Comparison of ENCODE assay signal across 9 cellular contexts in genomic region chr7:80018941-80019808, GRCh38.
DNase-seq lines count a peak whose midpoint lies in the region; ATAC-seq, FAIRE-seq and TF ChIP-seq lines count a peak whose summit lies in the region.
"Had no signal": no experiment of that assay in that cellular context is flagged by ENCODE, and none has a peak within 500 bp of the region (broad histone marks: within the 10 kb centered on the region; RNA-seq: fewer than 3 reads in every experiment).

No MANE protein-coding gene starts in this region.

- FAIRE-seq in H54 (lab: Jason Lieb, UNC) (peak; percentile 82), keratinocyte (lab: Jason Lieb, UNC) (peak; percentile 5)

- H3K9me3 ChIP-seq in keratinocyte (ENCODE audit: control insufficient read depth, low read depth, low read length) = no peaks in the 10 kb centered on the region

- H3K9me1 ChIP-seq in keratinocyte (ENCODE audit: control insufficient read depth, extremely low read depth, insufficient read depth, low read length) = no peaks in the 10 kb centered on the region

- peak; percentile 83 to 91 (median 86) for TF ChIP-seq CTCF in keratinocyte (optimal IDR thresholded peaks at IDR 0.05 in 1 of 3, IDR thresholded peaks at IDR 0.05 in 1 of 3, conservative IDR thresholded peaks at IDR 0.05 in 1 of 3; ENCODE audit: extremely low read depth in 1 of 3, insufficient read depth in 2 of 3, low read length in 3 of 3)

- H3K27me3 Mint-ChIP-seq in activated CD4-positive, alpha-beta T cell treated with anti-CD3 and anti-CD28 coated beads for 36 hours = no peaks in the 10 kb centered on the region
- H3K27me3 Mint-ChIP-seq: CD4-positive, alpha-beta memory T cell had no signal

- ATAC-seq in activated CD4-positive, alpha-beta T cell treated with anti-CD3 and anti-CD28 coated beads for 36 hours = peak; percentile 80

- H4K20me1 ChIP-seq in keratinocyte (ENCODE audit: control insufficient read depth, extremely low read depth, insufficient read depth, low read length) = no peaks in the 10 kb centered on the region

- H3K36me3 Mint-ChIP-seq in activated CD4-positive, alpha-beta T cell treated with anti-CD3 and anti-CD28 coated beads for 36 hours (ENCODE audit: low read depth) = no peaks in the 10 kb centered on the region
- H3K36me3 Mint-ChIP-seq: CD4-positive, alpha-beta memory T cell had no signal

- TF ChIP-seq POLR2A in H54 (IDR thresholded peaks at IDR 0.05; ENCODE audit: low read depth, low read length) = no peak

- no peak overlapping the region for H3K9ac ChIP-seq in keratinocyte (ENCODE audit: control insufficient read depth, extremely low read depth, insufficient read depth, low read length)

- H3K4me2 ChIP-seq in keratinocyte (ENCODE audit: control insufficient read depth, extremely low read depth, insufficient read depth, low read depth, low read length) = peak overlapping the region; percentile 54

- no peak overlapping the region for H3K4me3 Mint-ChIP-seq in activated CD4-positive, alpha-beta T cell treated with anti-CD3 and anti-CD28 coated beads for 36 hours
- H3K4me3 Mint-ChIP-seq: CD4-positive, alpha-beta memory T cell had no signal

- peaks cover 2% of the 10 kb centered on the region for H3K4me1 ChIP-seq in keratinocyte (ENCODE audit: control insufficient read depth, extremely low read depth, insufficient read depth, low read length)

- no peak overlapping the region for H3K27ac ChIP-seq in keratinocyte (ENCODE audit: control insufficient read depth, insufficient read depth, low read length)

- H3K79me2 ChIP-seq in keratinocyte (ENCODE audit: control insufficient read depth, insufficient read depth, low read length) = no peaks in the 10 kb centered on the region

- CTCF ChIA-PET in activated CD4-positive, alpha-beta T cell treated with anti-CD3 and anti-CD28 coated beads for 36 hours (lab: Charles Lee) = interaction anchor here (1.3 kb wide), 1 partner anchor 721 kb away, joined by 3 read pairs; no protein-coding TSS in a partner anchor

- dilution Hi-C loops in keratinocyte (cut with MboI; ENCODE audit: extremely low pct_ligation_motif_present, low sequenced_read_pairs) = no loop called here

- no peaks in the 10 kb centered on the region for H3K4me1 Mint-ChIP-seq in activated CD4-positive, alpha-beta T cell treated with anti-CD3 and anti-CD28 coated beads for 36 hours
- H3K4me1 Mint-ChIP-seq: CD4-positive, alpha-beta memory T cell had no signal

- no peaks in the 10 kb centered on the region for H3K9me3 Mint-ChIP-seq in activated CD4-positive, alpha-beta T cell treated with anti-CD3 and anti-CD28 coated beads for 36 hours (ENCODE audit: low read depth)

- H3K27me3 ChIP-seq in keratinocyte (ENCODE audit: control insufficient read depth, extremely low read depth, insufficient read depth, low read length) = no peaks in the 10 kb centered on the region

- intact Hi-C loops in activated CD4-positive, alpha-beta T cell treated with anti-CD3 and anti-CD28 coated beads for 36 hours (cut with DNase I, micrococcal nuclease) = loop anchor here (2.0 to 10.0 kb wide), 2 partner anchors 744 to 746 kb away; no protein-coding TSS in a partner anchor

- DNase-seq in activated CD4-positive, alpha-beta T cell treated with anti-CD3 and anti-CD28 coated beads for 36 hours = peak; percentile 64
- DNase-seq in activated CD4-positive, alpha-beta T cell treated with anti-CD3 and anti-CD28 coated beads for 1 hour = no peak
- peak; percentile 21 for DNase-seq in H54 (ENCODE audit: insufficient read length, low spot score)
- peak; percentile 66 to 69 for DNase-seq in Kasumi-1 (lab: John Stamatoyannopoulos, UW)
- DNase-seq in RPMI7951 (ENCODE audit: low read depth) = peak; percentile 14
- peak; percentile 8 for DNase-seq in brain pericyte (ENCODE audit: low read depth, low spot score)
- DNase-seq in keratinocyte (ENCODE audit: low read depth, low spot score) = no peak
- DNase-seq in stimulated activated CD8-positive, alpha-beta memory T cell treated with anti-CD3 and anti-CD28 coated beads, Interleukin-15, amount 100 ng/mL, for 24 hours (ENCODE audit: low read depth) = peak; percentile 11

- H2AFZ ChIP-seq in keratinocyte (ENCODE audit: control insufficient read depth, low read length) = no peak overlapping the region

- no peak overlapping the region for H3K27ac Mint-ChIP-seq in activated CD4-positive, alpha-beta T cell treated with anti-CD3 and anti-CD28 coated beads for 36 hours
- H3K27ac Mint-ChIP-seq: CD4-positive, alpha-beta memory T cell had no signal

- H3K4me3 ChIP-seq in keratinocyte (ENCODE audit: control insufficient read depth in 2 of 3, extremely low read depth in 1 of 3, insufficient read depth in 2 of 3, low read depth in 1 of 3, low read length in 3 of 3) = peak overlapping the region in 1 of 3 experiments; percentile 49

- POLR2A ChIA-PET in activated CD4-positive, alpha-beta T cell treated with anti-CD3 and anti-CD28 coated beads for 36 hours (lab: Charles Lee) = no interaction called here

- H3K36me3 ChIP-seq in keratinocyte (ENCODE audit: control insufficient read depth in 2 of 2, extremely low read depth in 1 of 2, insufficient read depth in 2 of 2, low read length in 2 of 2) = no peaks in the 10 kb centered on the region

Comparison
In these comparisons a context has a peak if more than half of its experiments do, and no peak if none do; other contexts are left out.
1. DNase-seq: peak in activated CD4-positive, alpha-beta T cell treated with anti-CD3 and anti-CD28 coated beads for 36 hours (single experiment), H54 (single experiment), Kasumi-1 (2 of 2), RPMI7951 (single experiment), brain pericyte (single experiment) and stimulated activated CD8-positive, alpha-beta memory T cell treated with anti-CD3 and anti-CD28 coated beads, Interleukin-15, amount 100 ng/mL, for 24 hours (single experiment); none in activated CD4-positive, alpha-beta T cell treated with anti-CD3 and anti-CD28 coated beads for 1 hour (single experiment) and keratinocyte (single experiment).